ENCODE assay signal across 27 cellular contexts in genomic region chr1:227607336-227607898, GRCh38. TPM values are rescaled to one million over a fixed set of nuclear protein-coding genes. Genes with fewer than 3 reads are reported as not detected.
DNase-seq lines count a peak whose midpoint lies in the region; ATAC-seq, FAIRE-seq and TF ChIP-seq lines count a peak whose summit lies in the region.
"Had no signal": no experiment of that assay in that cellular context is flagged by ENCODE, and none has a peak within 500 bp of the region (broad histone marks: within the 10 kb centered on the region; RNA-seq: fewer than 3 reads in every experiment).

No MANE protein-coding gene starts in this region.

- CTCF ChIA-PET in activated CD4-positive, alpha-beta memory T cell treated with anti-CD3 and anti-CD28 coated beads for 36 hours (lab: Charles Lee), result no interaction called here

- no peak overlapping the region for H3K4me3 Mint-ChIP-seq in activated CD4-positive, alpha-beta memory T cell treated with anti-CD3 and anti-CD28 coated beads for 36 hours
- H3K4me3 Mint-ChIP-seq in activated naive CD8-positive, alpha-beta T cell treated with anti-CD3 and anti-CD28 coated beads for 36 hours, result no peak overlapping the region
- H3K4me3 Mint-ChIP-seq: CD4-positive, alpha-beta memory T cell had no signal

- H3K27ac Mint-ChIP-seq in activated CD4-positive, alpha-beta memory T cell treated with anti-CD3 and anti-CD28 coated beads for 36 hours, result no peak overlapping the region
- no peak overlapping the region for H3K27ac Mint-ChIP-seq in activated naive CD8-positive, alpha-beta T cell treated with anti-CD3 and anti-CD28 coated beads for 36 hours
- H3K27ac Mint-ChIP-seq: CD4-positive, alpha-beta memory T cell had no signal

- no peaks in the 10 kb centered on the region for H3K4me1 ChIP-seq in pancreas
- H3K4me1 ChIP-seq: BLaER1, Caco-2, SJCRH30 had no signal

- peaks cover 62% of the 10 kb centered on the region for H3K9me3 Mint-ChIP-seq in activated CD4-positive, alpha-beta memory T cell treated with anti-CD3 and anti-CD28 coated beads for 36 hours
- H3K9me3 Mint-ChIP-seq in activated naive CD8-positive, alpha-beta T cell treated with anti-CD3 and anti-CD28 coated beads for 36 hours, result peaks cover 36% of the 10 kb centered on the region

- no peak overlapping the region for H3K4me3 ChIP-seq in pancreas
- H3K4me3 ChIP-seq: BLaER1, K562, MG63 had no signal

- H3K4me1 Mint-ChIP-seq in activated CD4-positive, alpha-beta memory T cell treated with anti-CD3 and anti-CD28 coated beads for 36 hours (ENCODE audit: low read depth), result peaks cover 2% of the 10 kb centered on the region
- H3K4me1 Mint-ChIP-seq in activated naive CD8-positive, alpha-beta T cell treated with anti-CD3 and anti-CD28 coated beads for 36 hours, result no peaks in the 10 kb centered on the region
- H3K4me1 Mint-ChIP-seq: CD4-positive, alpha-beta memory T cell had no signal

- no peaks in the 10 kb centered on the region for H3K27me3 ChIP-seq in pancreas
- H3K27me3 ChIP-seq: BLaER1, MG63, SJCRH30 had no signal

- intact Hi-C loops in pancreas (cut with DNase I), result no loop called here
- intact Hi-C loops in activated CD4-positive, alpha-beta memory T cell treated with anti-CD3 and anti-CD28 coated beads for 36 hours (cut with micrococcal nuclease), result no loop called here

- 97 to 99% methylated on average over 3 of the region's 3 CpGs for WGBS in pancreas, 2 donors

- no peak for TF ChIP-seq CTCF in pancreas (IDR thresholded peaks at IDR 0.05)

- POLR2A ChIA-PET in activated CD4-positive, alpha-beta memory T cell treated with anti-CD3 and anti-CD28 coated beads for 36 hours (lab: Charles Lee), result no interaction called here

- FAIRE-seq in G401.6 (lab: Jason Lieb, UNC), result peak; percentile 98
- peak; percentile 33 for FAIRE-seq in endometrium (lab: Jason Lieb, UNC)
- peak; percentile 98 for FAIRE-seq in pancreas (lab: Jason Lieb, UNC)
- FAIRE-seq: GM12892, H1, HepG2, K562 had no signal

- no peak overlapping the region for H3K27ac ChIP-seq in pancreas
- H3K27ac ChIP-seq: BLaER1, HL-60 had no signal

- no peak for ATAC-seq in pancreas
- ATAC-seq: HCT116, HepG2, K562, Panc1 had no signal

- no peaks in the 10 kb centered on the region for H3K9me3 ChIP-seq in pancreas

- H3K36me3 ChIP-seq in pancreas, result no peaks in the 10 kb centered on the region

- peak; percentile 13 for DNase-seq in NCI-H69 (lab: John Stamatoyannopoulos, UW)
- DNase-seq in pancreas, result no peak
- no peak for DNase-seq in activated CD4-positive, alpha-beta memory T cell treated with anti-CD3 and anti-CD28 coated beads for 36 hours
- no peak for DNase-seq in activated naive CD8-positive, alpha-beta T cell treated with anti-CD3 and anti-CD28 coated beads for 36 hours
- DNase-seq in activated CD4-positive, CD25-positive, alpha-beta regulatory T cell (lab: John Stamatoyannopoulos, UW), result no peak
- DNase-seq: ACHN; Caco-2; CD4-positive, alpha-beta memory T cell; DND-41; MG63; NCI-H1417 treated with DMSO at 0.1 percent for 48 hours; NCI-H187; NCI-H2107; NCI-H2227 treated with DMSO at 0.1 percent for 48 hours; NCI-H510A; NCI-H748 treated with DMSO at 0.1 percent for 48 hours; SJCRH30 had no signal

- peaks cover 66% of the 10 kb centered on the region for H3K36me3 Mint-ChIP-seq in activated CD4-positive, alpha-beta memory T cell treated with anti-CD3 and anti-CD28 coated beads for 36 hours
- peaks cover 68% of the 10 kb centered on the region for H3K36me3 Mint-ChIP-seq in activated naive CD8-positive, alpha-beta T cell treated with anti-CD3 and anti-CD28 coated beads for 36 hours

- H3K27me3 Mint-ChIP-seq in activated CD4-positive, alpha-beta memory T cell treated with anti-CD3 and anti-CD28 coated beads for 36 hours, result no peaks in the 10 kb centered on the region
- H3K27me3 Mint-ChIP-seq in activated naive CD8-positive, alpha-beta T cell treated with anti-CD3 and anti-CD28 coated beads for 36 hours, result no peaks in the 10 kb centered on the region
- H3K27me3 Mint-ChIP-seq: CD4-positive, alpha-beta memory T cell had no signal

RNA-seq across cellular contexts. Expression of gene ZNF678, which starts 44.1 kb away (rescaled TPM):
- 1 to 10 TPM; 4.9 to 8.0 (median 6.6) TPM for total RNA-seq in pancreas
- polyA plus RNA-seq in pancreas, result 1 to 10 TPM; 1.6 to 1.7 TPM
- 1 to 10 TPM; 6.5 to 7.4 TPM for total RNA-seq in activated CD4-positive, alpha-beta memory T cell treated with anti-CD3 and anti-CD28 coated beads for 36 hours
- total RNA-seq in activated naive CD8-positive, alpha-beta T cell treated with anti-CD3 and anti-CD28 coated beads for 36 hours, result 1 to 10 TPM; 5.5 to 5.6 TPM
